ENCODE assay signal across 18 cellular contexts in genomic region chr2:236641051-236641450, GRCh38.
A peak's percentile ranks its signal among the peaks of the same experiment; 100 is the strongest.
DNase-seq lines count a peak whose midpoint lies in the region; ATAC-seq and TF ChIP-seq lines count a peak whose summit lies in the region.
"Had no signal": no experiment of that assay in that cellular context is flagged by ENCODE, and none has a peak within 500 bp of the region (broad histone marks: within the 10 kb centered on the region; RNA-seq: fewer than 3 reads in every experiment).

No MANE protein-coding gene starts in this region.

- no peak for TF ChIP-seq EP300 in suprapubic skin (IDR thresholded peaks at IDR 0.05)

- peak overlapping the region in 1 of 2 donors; percentile 85 for H3K27ac ChIP-seq in coronary artery
- H3K27ac ChIP-seq in suprapubic skin: no peak overlapping the region
- no peak overlapping the region for H3K27ac ChIP-seq in prostate gland

- TF ChIP-seq POLR2A in suprapubic skin (IDR thresholded peaks at IDR 0.05) (no peak), prostate gland (IDR thresholded peaks at IDR 0.05) (no peak)

- H3K27me3 ChIP-seq in suprapubic skin (peaks cover 7% of the 10 kb centered on the region), prostate gland (replicated peaks; ENCODE audit: insufficient read depth) (no peaks in the 10 kb centered on the region)

- ATAC-seq in Right ventricle myocardium inferior: no peak
- ATAC-seq: A549, GM23338, HCT116, K562 had no signal

- no peak overlapping the region for H3K4me3 Mint-ChIP-seq in osteocyte (ENCODE audit: unreplicated experiment)
- H3K4me3 Mint-ChIP-seq: GM23338 had no signal

- no peaks in the 10 kb centered on the region for H3K36me3 ChIP-seq in suprapubic skin
- no peaks in the 10 kb centered on the region for H3K36me3 ChIP-seq in prostate gland

- intact Hi-C loops in cardiac septum (cut with DNase I): no loop called here
- intact Hi-C loops in Right ventricle myocardium inferior (cut with DNase I): no loop called here
- intact Hi-C loops in prostate gland (cut with DNase I): loop anchor here (5.0 kb wide), 1 partner anchor 64 kb away; no protein-coding TSS in a partner anchor

- WGBS in suprapubic skin: 92% methylated on average over 6 of the region's 7 CpGs
- 93% methylated on average over 7 of the region's 7 CpGs for WGBS in prostate gland

- no peaks in the 10 kb centered on the region for H3K9me3 Mint-ChIP-seq in osteocyte (ENCODE audit: unreplicated experiment)

- H3K4me1 Mint-ChIP-seq in osteocyte (ENCODE audit: unreplicated experiment): peaks cover 31% of the 10 kb centered on the region

- DNase-seq in cardiac septum (ENCODE audit: low spot score) (peak; percentile 71), Right ventricle myocardium inferior (ENCODE audit: missing footprints) (no peak), coronary artery (ENCODE audit: low spot score) (peak; percentile 69), osteocyte (ENCODE audit: extremely low spot score, unreplicated experiment) (peak; percentile 75), suprapubic skin (ENCODE audit: low spot score in 2 of 2) (peak; percentile 47 to 57), NCI-H510A (lab: John Stamatoyannopoulos, UW) (no peak), DMS114 treated with DMSO at 0.1 percent for 48 hours (lab: John Stamatoyannopoulos, UW; ENCODE audit: unreplicated experiment) (no peak), prostate gland (ENCODE audit: low spot score) (no peak)
- DNase-seq: C1 segment of cervical spinal cord, DMS 273 treated with DMSO at 0.1 percent for 48 hours, NCI-H1436 treated with DMSO at 0.1 percent for 48 hours, NCI-H2081, NCI-H524, SHP77 had no signal

- no peak for TF ChIP-seq CTCF in coronary artery (IDR thresholded peaks at IDR 0.05)
- no peak for TF ChIP-seq CTCF in osteocyte (IDR thresholded peaks at IDR 0.05)
- no peak for TF ChIP-seq CTCF in suprapubic skin (IDR thresholded peaks at IDR 0.05)
- no peak for TF ChIP-seq CTCF in prostate gland (IDR thresholded peaks at IDR 0.05)

- H3K4me1 ChIP-seq in suprapubic skin: peaks cover 13% of the 10 kb centered on the region
- no peaks in the 10 kb centered on the region for H3K4me1 ChIP-seq in prostate gland (replicated peaks)

- no peak overlapping the region for H3K27ac Mint-ChIP-seq in osteocyte (ENCODE audit: unreplicated experiment)
- H3K27ac Mint-ChIP-seq: GM23338 had no signal

- no peak overlapping the region for H3K4me3 ChIP-seq in coronary artery
- no peak overlapping the region for H3K4me3 ChIP-seq in suprapubic skin
- no peak overlapping the region for H3K4me3 ChIP-seq in prostate gland
- H3K4me3 ChIP-seq: A549, GM23338, K562 had no signal

- H3K36me3 Mint-ChIP-seq in osteocyte (ENCODE audit: unreplicated experiment): peaks cover 3% of the 10 kb centered on the region

- peaks cover 2% of the 10 kb centered on the region for H3K27me3 Mint-ChIP-seq in osteocyte (ENCODE audit: unreplicated experiment)

- H3K9me3 ChIP-seq in suprapubic skin (no peaks in the 10 kb centered on the region), prostate gland (no peaks in the 10 kb centered on the region)

Comparison
In these comparisons a context has a peak if more than half of its experiments do, and no peak if none do; other contexts are left out.
1. DNase-seq: peak in cardiac septum (single experiment), coronary artery (single experiment), osteocyte (single experiment) and suprapubic skin (2 of 2); none in Right ventricle myocardium inferior (single experiment), NCI-H510A (single experiment), DMS114 treated with DMSO at 0.1 percent for 48 hours (single experiment) and prostate gland (single experiment).